ENCODE assay signal across 13 cellular contexts in the genomic region with DNA sequence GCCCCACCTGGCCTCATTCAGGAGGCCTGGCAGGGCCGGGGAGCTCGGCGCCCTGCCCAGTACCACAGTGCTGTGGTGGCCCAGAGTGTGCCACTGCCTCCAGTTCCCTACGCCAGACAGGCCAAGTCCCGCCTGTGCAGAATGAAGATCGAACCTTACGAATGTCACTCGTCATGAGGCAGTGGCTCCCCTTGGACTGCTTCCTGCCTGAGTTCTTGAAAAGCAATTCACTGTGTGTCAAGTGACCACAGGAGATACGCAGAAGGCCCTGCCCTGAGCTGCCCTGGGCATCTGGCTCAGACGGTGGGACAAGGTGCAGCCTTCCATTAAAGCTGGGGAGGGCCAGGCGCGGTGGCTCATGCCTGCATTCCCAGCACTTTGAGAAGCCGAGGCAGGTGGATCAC. TPM values are rescaled to one million over a fixed set of nuclear protein-coding genes. Genes with fewer than 3 reads are reported as not detected.
A peak's percentile ranks its signal among the peaks of the same experiment; 100 is the strongest.
DNase-seq lines count a peak whose midpoint lies in the region; ATAC-seq and TF ChIP-seq lines count a peak whose summit lies in the region.
"Had no signal": no experiment of that assay in that cellular context is flagged by ENCODE, and none has a peak within 500 bp of the region (broad histone marks: within the 10 kb centered on the region; RNA-seq: fewer than 3 reads in every experiment).

No MANE protein-coding gene starts in this region.

- H3K9me3 Mint-ChIP-seq in natural killer cell = no peaks in the 10 kb centered on the region

- H3K36me3 Mint-ChIP-seq in natural killer cell = no peaks in the 10 kb centered on the region

- H3K27ac Mint-ChIP-seq in natural killer cell = no peak overlapping the region

- peaks cover 9 to 12% of the 10 kb centered on the region in 2 donors for H3K27me3 Mint-ChIP-seq in natural killer cell (ENCODE audit: low read depth in 2 of 2)

- no peaks in the 10 kb centered on the region for H3K4me1 Mint-ChIP-seq in natural killer cell

- TF ChIP-seq CTCF in natural killer cell (IDR thresholded peaks at IDR 0.05) = no peak

- intact Hi-C loops in sciatic nerve (cut with DNase I) = no loop called here
- intact Hi-C loops in natural killer cell (cut with micrococcal nuclease) = no loop called here

- DNase-seq in activated CD4-positive, CD25-positive, alpha-beta regulatory T cell treated with anti-CD3 and anti-CD28 coated beads, Interleukin-2, amount 50 U/mL, for 72 hours = peak; percentile 21
- DNase-seq in activated CD4-positive, CD25-positive, alpha-beta regulatory T cell (lab: John Stamatoyannopoulos, UW) = no peak
- DNase-seq in NCI-H774 (lab: John Stamatoyannopoulos, UW) (peak; percentile 37), sciatic nerve (ENCODE audit: low spot score) (peak; percentile 26), DMS114 treated with DMSO at 0.1 percent for 48 hours (lab: John Stamatoyannopoulos, UW; ENCODE audit: unreplicated experiment) (no peak), natural killer cell (no peak)
- DNase-seq: activated CD4-positive, alpha-beta T cell treated with anti-CD3 and anti-CD28 coated beads, Interleukin-2, amount 50 U/mL, for 1 hour; activated naive CD4-positive, alpha-beta T cell treated with anti-CD3 and anti-CD28 coated beads, Interleukin-2, amount 50 U/mL, for 16 hours; left colon; SW 1271 had no signal

- peak; percentile 21 for ATAC-seq in esophagus mucosa
- no peak for ATAC-seq in sciatic nerve
- no peak for ATAC-seq in GM18520 (IDR thresholded peaks at IDR 0.05; ENCODE audit: unreplicated experiment)
- ATAC-seq in natural killer cell = no peak
- ATAC-seq: HepG2, left colon had no signal

- H3K4me3 Mint-ChIP-seq in natural killer cell = no peak overlapping the region

RNA-seq across cellular contexts. Expression of a gene that starts 49.6 kb away (rescaled TPM):
- total RNA-seq in esophagus mucosa (21.0 TPM), sciatic nerve (2.4 TPM), natural killer cell (10 to 100 TPM; 23.2 to 27.3 (median 24.9) TPM)

Comparison
In these comparisons a context has a peak if more than half of its experiments do, and no peak if none do; other contexts are left out.
1. DNase-seq: peak in activated CD4-positive, CD25-positive, alpha-beta regulatory T cell treated with anti-CD3 and anti-CD28 coated beads, Interleukin-2, amount 50 U/mL, for 72 hours (single experiment), NCI-H774 (single experiment) and sciatic nerve (single experiment); none in activated CD4-positive, CD25-positive, alpha-beta regulatory T cell (0 of 4), DMS114 treated with DMSO at 0.1 percent for 48 hours (single experiment) and natural killer cell (single experiment).